Comparison of ENCODE assay signal across 8 cellular contexts in genomic region chr11:130131957-130132850, GRCh38. TPM values are rescaled to one million over a fixed set of nuclear protein-coding genes. Genes with fewer than 3 reads are reported as not detected.
DNase-seq lines count a peak whose midpoint lies in the region; ATAC-seq and TF ChIP-seq lines count a peak whose summit lies in the region.

No MANE protein-coding gene starts in this region.

- TF ChIP-seq CTCF in epithelial cell of proximal tubule (conservative IDR thresholded peaks at IDR 0.05; ENCODE audit: low read depth, low read length) (peak; percentile 85), nephron (IDR thresholded peaks at IDR 0.05; ENCODE audit: unreplicated experiment in 3 of 3) (peak; percentile 79 to 87 (median 81))

- H3K27ac Mint-ChIP-seq in nephron, result peak overlapping the region in 1 of 3 experiments; percentile 19

- peak; percentile 51 for DNase-seq in activated gamma-delta T cell treated with Interleukin-2 at 50 U/mL for 16 hours
- no peak for DNase-seq in activated gamma-delta T cell (lab: John Stamatoyannopoulos, UW)
- peak; percentile 71 to 83 for DNase-seq in NCI-H446 (lab: John Stamatoyannopoulos, UW)
- peak; percentile 14 to 34 for DNase-seq in activated CD4-positive, alpha-beta T cell treated with anti-CD3 and anti-CD28 coated beads, Interleukin-2, amount 50 U/mL, for 4 hours
- DNase-seq in epithelial cell of proximal tubule (ENCODE audit: low read depth), result no peak

- H3K4me3 Mint-ChIP-seq in nephron, result no peak overlapping the region

- ATAC-seq in HG03097 (IDR thresholded peaks at IDR 0.05; ENCODE audit: low FRiP score, unreplicated experiment) (peak; percentile 68), GM21717 (IDR thresholded peaks at IDR 0.05; ENCODE audit: unreplicated experiment) (no peak)

- no peak overlapping the region for H3K4me3 ChIP-seq in epithelial cell of proximal tubule (ENCODE audit: low read depth, low read length)

- peaks cover 87% of the 10 kb centered on the region for H3K36me3 Mint-ChIP-seq in nephron (ENCODE audit: low read depth)

- H3K4me1 Mint-ChIP-seq in nephron, result no peaks in the 10 kb centered on the region

- no peaks in the 10 kb centered on the region for H3K9me3 Mint-ChIP-seq in nephron

- H3K27me3 Mint-ChIP-seq in nephron (ENCODE audit: low read depth), result no peaks in the 10 kb centered on the region

RNA-seq across cellular contexts. Expression of gene ST14, which starts 27.4 kb away (rescaled TPM):
- total RNA-seq in epithelial cell of proximal tubule, result 43.9 and 75.5 TPM in 2 replicates

Comparison
In these comparisons a context has a peak if more than half of its experiments do, and no peak if none do; other contexts are left out.
1. DNase-seq: peak in activated gamma-delta T cell treated with Interleukin-2 at 50 U/mL for 16 hours (single experiment), NCI-H446 (2 of 2) and activated CD4-positive, alpha-beta T cell treated with anti-CD3 and anti-CD28 coated beads, Interleukin-2, amount 50 U/mL, for 4 hours (2 of 2); none in activated gamma-delta T cell (single experiment) and epithelial cell of proximal tubule (single experiment).